Comparison of ENCODE assay signal across 24 cellular contexts in genomic region chr3:43345246-43345645, GRCh38. TPM values are rescaled to one million over a fixed set of nuclear protein-coding genes. Genes with fewer than 3 reads are reported as not detected.
DNase-seq lines count a peak whose midpoint lies in the region; ATAC-seq and TF ChIP-seq lines count a peak whose summit lies in the region.
"Had no signal": no experiment of that assay in that cellular context is flagged by ENCODE, and none has a peak within 500 bp of the region (broad histone marks: within the 10 kb centered on the region; RNA-seq: fewer than 3 reads in every experiment).

No MANE protein-coding gene starts in this region.

- no peaks in the 10 kb centered on the region for H3K27me3 Mint-ChIP-seq in activated CD4-positive, alpha-beta T cell treated with anti-CD3 and anti-CD28 coated beads, Interleukin-2, amount 10 ng/mL, durations not matched to agents 24 days and 14 days
- H3K27me3 Mint-ChIP-seq in T-cell = no peaks in the 10 kb centered on the region
- no peaks in the 10 kb centered on the region for H3K27me3 Mint-ChIP-seq in chondrocyte (ENCODE audit: low read depth)

- no peak for DNase-seq in activated CD4-positive, alpha-beta T cell treated with anti-CD3 and anti-CD28 coated beads, Interleukin-2, amount 10 ng/mL, durations not matched to agents 24 days and 14 days
- DNase-seq in activated CD4-positive, alpha-beta T cell treated with anti-CD3 and anti-CD28 coated beads for 1 hour = no peak
- no peak for DNase-seq in T-cell
- no peak for DNase-seq in chondrocyte (ENCODE audit: low spot score)
- no peak for DNase-seq in spleen
- no peak for DNase-seq in NCI-H1694 treated with DMSO at 0.1 percent for 48 hours (lab: John Stamatoyannopoulos, UW)
- no peak for DNase-seq in GM19240 (ENCODE audit: insufficient read length, low spot score)
- DNase-seq in D341Med (ENCODE audit: low spot score) = no peak
- DNase-seq: activated CD4-positive, CD25-positive, alpha-beta regulatory T cell; amygdala; central memory CD4-positive, alpha-beta T cell; effector CD8-positive, alpha-beta T cell; glutamatergic neuron; Karpas-422; lower lobe of right lung; NCI-H1105; NCI-H2107; NCI-H524 treated with DMSO at 0.1 percent for 48 hours; Right ventricle myocardium superior; stimulated activated CD4-positive, alpha-beta T cell treated with anti-CD3 and anti-CD28 coated beads, Interleukin-4, amount 100 ng/mL, for 4 hours; testis had no signal

- peak overlapping the region in 7 of 8 donors; percentile 1 to 88 (median 60) for H3K27ac ChIP-seq in spleen
- H3K27ac ChIP-seq: A549, C4-2B, lower lobe of right lung, testis had no signal

- CTCF ChIA-PET in T-cell (lab: Charles Lee) = interaction anchor here in 1 of 2 donors (2.7 kb wide), 1 partner anchor 33 kb away, joined by 7 read pairs; no protein-coding TSS in a partner anchor

- H3K4me3 Mint-ChIP-seq in activated CD4-positive, alpha-beta T cell treated with anti-CD3 and anti-CD28 coated beads, Interleukin-2, amount 10 ng/mL, durations not matched to agents 24 days and 14 days = peak overlapping the region; percentile 61
- H3K4me3 Mint-ChIP-seq in T-cell (peak overlapping the region in 2 of 3 donors; percentile 34 to 73), chondrocyte (ENCODE audit: unreplicated experiment) (no peak overlapping the region)

- no peak overlapping the region for H3K4me3 ChIP-seq in spleen
- H3K4me3 ChIP-seq: A549, lower lobe of right lung, smooth muscle cell, testis had no signal

- H3K9me3 Mint-ChIP-seq in activated CD4-positive, alpha-beta T cell treated with anti-CD3 and anti-CD28 coated beads, Interleukin-2, amount 10 ng/mL, durations not matched to agents 24 days and 14 days = peaks cover 8% of the 10 kb centered on the region
- H3K9me3 Mint-ChIP-seq in T-cell = no peaks in the 10 kb centered on the region
- no peaks in the 10 kb centered on the region for H3K9me3 Mint-ChIP-seq in chondrocyte (ENCODE audit: low read depth)

- POLR2A ChIA-PET in T-cell (lab: Charles Lee) = interaction anchor here (0.6 to 1.7 kb wide), 7 partner anchors 8 to 321 kb away, joined by 3 to 10 read pairs (median 3); no protein-coding TSS in a partner anchor

- whole genome bisulfite sequencing in spleen, 5 donors = 92 to 96% (median 93%) methylated on average over 4 of the region's 4 CpGs

- peak overlapping the region; percentile 90 for H3K27ac Mint-ChIP-seq in activated CD4-positive, alpha-beta T cell treated with anti-CD3 and anti-CD28 coated beads, Interleukin-2, amount 10 ng/mL, durations not matched to agents 24 days and 14 days
- H3K27ac Mint-ChIP-seq in T-cell (peak overlapping the region; percentile 91 to 92), chondrocyte (ENCODE audit: unreplicated experiment) (peak overlapping the region; percentile 45)

- TF ChIP-seq POLR2A in spleen (IDR thresholded peaks at IDR 0.05) = no peak

- H3K9me3 ChIP-seq in spleen = peaks cover 0 to 1% (median 0%) of the 10 kb centered on the region in 8 donors
- H3K9me3 ChIP-seq: A549, lower lobe of right lung, testis had no signal

- H3K4me1 ChIP-seq in spleen = peaks cover 16 to 86% (median 57%) of the 10 kb centered on the region in 6 donors
- H3K4me1 ChIP-seq: A549, testis had no signal

- peaks cover 83% of the 10 kb centered on the region for H3K36me3 Mint-ChIP-seq in activated CD4-positive, alpha-beta T cell treated with anti-CD3 and anti-CD28 coated beads, Interleukin-2, amount 10 ng/mL, durations not matched to agents 24 days and 14 days (ENCODE audit: low read depth)
- peaks cover 78% of the 10 kb centered on the region for H3K36me3 Mint-ChIP-seq in T-cell
- peaks cover 38% of the 10 kb centered on the region for H3K36me3 Mint-ChIP-seq in chondrocyte (ENCODE audit: low read depth)

- intact Hi-C loops in activated CD4-positive, alpha-beta T cell treated with anti-CD3 and anti-CD28 coated beads, Interleukin-2, amount 10 ng/mL, durations not matched to agents 24 days and 14 days (cut with micrococcal nuclease) = no loop called here
- intact Hi-C loops in spleen (cut with DNase I; ENCODE audit: low total_unique reads) = loop anchor here (10.0 kb wide), 1 partner anchor 50 kb away; no protein-coding TSS in a partner anchor

- H3K4me1 Mint-ChIP-seq in activated CD4-positive, alpha-beta T cell treated with anti-CD3 and anti-CD28 coated beads, Interleukin-2, amount 10 ng/mL, durations not matched to agents 24 days and 14 days = peaks cover 61% of the 10 kb centered on the region
- H3K4me1 Mint-ChIP-seq in T-cell (peaks cover 83 to 88% (median 85%) of the 10 kb centered on the region in 3 donors), chondrocyte (ENCODE audit: low read depth) (peaks cover 11% of the 10 kb centered on the region)

- TF ChIP-seq CTCF in chondrocyte (IDR thresholded peaks at IDR 0.05) = no peak
- no peak for TF ChIP-seq CTCF in spleen (IDR thresholded peaks at IDR 0.05 in 8 of 11, conservative IDR thresholded peaks at IDR 0.05 in 3 of 11)

- no peaks in the 10 kb centered on the region for H3K27me3 ChIP-seq in spleen (replicated peaks in 1 of 7)
- H3K27me3 ChIP-seq: testis had no signal

- H3K36me3 ChIP-seq in spleen = peaks cover 0 to 100% (median 80%) of the 10 kb centered on the region in 6 donors

- ATAC-seq in T-cell (replicated peaks in 1 of 4) = no peak
- ATAC-seq: A549, lower lobe of right lung had no signal

RNA-seq across cellular contexts. Expression of gene SNRK, which starts 58.9 kb away (rescaled TPM):
- 29.0 and 30.3 TPM in 2 replicates for total RNA-seq in activated CD4-positive, alpha-beta T cell treated with anti-CD3 and anti-CD28 coated beads, Interleukin-2, amount 10 ng/mL, durations not matched to agents 24 days and 14 days
- 100 to 1,000 TPM in 3 of 5 donors, 10 to 100 TPM in 2; 88.1 to 165 (median 107) TPM for total RNA-seq in T-cell
- total RNA-seq in chondrocyte = 16.0 to 20.3 TPM (median 18.1 TPM) in 3 replicates
- total RNA-seq in spleen = 100 to 1,000 TPM in 4 of 7 donors, 10 to 100 TPM in 3; 83.7 to 121 (median 106) TPM
- 10 to 100 TPM; 12.0 to 17.9 (median 12.8) TPM for polyA plus RNA-seq in spleen
